ENCODE assay signal across 15 cellular contexts in the genomic region with DNA sequence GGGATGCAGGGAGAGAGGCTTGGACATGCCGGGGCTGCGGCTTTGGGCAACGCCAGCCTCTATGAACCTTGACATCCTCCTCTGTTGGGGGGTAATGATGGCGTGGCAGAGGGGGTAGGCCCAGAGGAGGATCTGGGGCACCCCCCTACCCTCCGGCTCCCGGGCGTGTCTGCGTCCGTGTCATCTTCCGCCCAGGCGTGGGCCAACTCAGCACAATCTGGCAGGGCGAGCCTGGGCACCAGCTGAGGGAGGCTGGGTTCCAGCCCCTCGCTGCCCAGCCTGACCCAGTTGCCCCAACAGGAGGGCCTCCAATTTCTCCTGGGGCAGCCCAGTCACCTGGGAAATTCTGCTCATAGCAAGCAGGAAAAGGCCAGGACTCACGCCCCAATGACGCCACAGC.
DNase-seq lines count a peak whose midpoint lies in the region; ATAC-seq and TF ChIP-seq lines count a peak whose summit lies in the region.
"Had no signal": no experiment of that assay in that cellular context is flagged by ENCODE, and none has a peak within 500 bp of the region (broad histone marks: within the 10 kb centered on the region; RNA-seq: fewer than 3 reads in every experiment).

No MANE protein-coding gene starts in this region.

- peaks cover 22% of the 10 kb centered on the region for H3K4me1 Mint-ChIP-seq in activated CD4-positive, alpha-beta T cell treated with anti-CD3 and anti-CD28 coated beads for 36 hours

- intact Hi-C loops in sciatic nerve (cut with DNase I): loop anchor here (5.0 kb wide), 1 partner anchor 110 kb away; the partner anchor contains the start of gene CSNK1A1
- intact Hi-C loops in activated CD4-positive, alpha-beta T cell treated with anti-CD3 and anti-CD28 coated beads for 36 hours (cut with DNase I, micrococcal nuclease): loop anchor here (1.0 to 2.0 kb wide), 2 partner anchors 122 to 177 kb away; no protein-coding TSS in a partner anchor

- H3K27ac ChIP-seq in VCaP: peak overlapping the region; percentile 60; the same call in 1 of the 2 replicates
- peak overlapping the region; percentile 97 for H3K27ac ChIP-seq in foreskin keratinocyte

- POLR2A ChIA-PET in activated CD4-positive, alpha-beta T cell treated with anti-CD3 and anti-CD28 coated beads for 36 hours (lab: Charles Lee): interaction anchor here (1.2 kb wide), 1 partner anchor 110 kb away, joined by 4 read pairs; the partner anchor contains the start of gene CSNK1A1

- no peaks in the 10 kb centered on the region for H3K27me3 ChIP-seq in foreskin keratinocyte
- H3K27me3 ChIP-seq: dorsolateral prefrontal cortex, esophagus muscularis mucosa had no signal

- no peaks in the 10 kb centered on the region for H3K27me3 Mint-ChIP-seq in activated CD4-positive, alpha-beta T cell treated with anti-CD3 and anti-CD28 coated beads for 36 hours
- H3K27me3 Mint-ChIP-seq: CD4-positive, alpha-beta T cell had no signal

- peaks cover 31% of the 10 kb centered on the region for H3K4me1 ChIP-seq in foreskin keratinocyte

- H3K36me3 Mint-ChIP-seq in activated CD4-positive, alpha-beta T cell treated with anti-CD3 and anti-CD28 coated beads for 36 hours (ENCODE audit: low read depth): no peaks in the 10 kb centered on the region
- H3K36me3 Mint-ChIP-seq: mesothelial cell of epicardium had no signal

- DNase-seq in Daoy (ENCODE audit: low read depth) (peak; percentile 8), foreskin keratinocyte (peak; percentile 88 to 91), sciatic nerve (ENCODE audit: low spot score) (no peak), NOMO-1 (lab: John Stamatoyannopoulos, UW; ENCODE audit: unreplicated experiment in 2 of 2) (no peak), dedifferentiated amniotic fluid mesenchymal stem cell (ENCODE audit: extremely low spot score) (no peak)
- no peak for DNase-seq in activated CD4-positive, alpha-beta T cell treated with anti-CD3 and anti-CD28 coated beads for 36 hours
- DNase-seq: GF-D8, NCI-H187 treated with DMSO at 0.1 percent for 48 hours had no signal

- H3K9me3 Mint-ChIP-seq in activated CD4-positive, alpha-beta T cell treated with anti-CD3 and anti-CD28 coated beads for 36 hours (ENCODE audit: low read depth): no peaks in the 10 kb centered on the region
- H3K9me3 Mint-ChIP-seq: CD4-positive, alpha-beta T cell; mesothelial cell of epicardium; nephron had no signal

- no peak overlapping the region for H3K4me3 Mint-ChIP-seq in activated CD4-positive, alpha-beta T cell treated with anti-CD3 and anti-CD28 coated beads for 36 hours
- H3K4me3 Mint-ChIP-seq: CD4-positive, alpha-beta T cell; mesothelial cell of epicardium; nephron had no signal

- CTCF ChIA-PET in activated CD4-positive, alpha-beta T cell treated with anti-CD3 and anti-CD28 coated beads for 36 hours (lab: Charles Lee): interaction anchor here (0.5 to 3.3 kb wide), 22 partner anchors 9 to 696 kb away, joined by 3 to 17 read pairs (median 3); no protein-coding TSS in a partner anchor

- ATAC-seq in foreskin keratinocyte (peak; percentile 37), sciatic nerve (peak; percentile 29), HG03045 (IDR thresholded peaks at IDR 0.05; ENCODE audit: unreplicated experiment) (no peak)
- no peak for ATAC-seq in activated CD4-positive, alpha-beta T cell treated with anti-CD3 and anti-CD28 coated beads for 36 hours

- no peak overlapping the region for H3K27ac Mint-ChIP-seq in activated CD4-positive, alpha-beta T cell treated with anti-CD3 and anti-CD28 coated beads for 36 hours
- H3K27ac Mint-ChIP-seq: CD4-positive, alpha-beta T cell had no signal

- no peak for TF ChIP-seq CTCF in VCaP (conservative IDR thresholded peaks at IDR 0.05)
- no peak for TF ChIP-seq CTCF in foreskin keratinocyte (conservative IDR thresholded peaks at IDR 0.05)

Comparison
In these comparisons a context has a peak if more than half of its experiments do, and no peak if none do; other contexts are left out.
1. DNase-seq: peak in Daoy (single experiment) and foreskin keratinocyte (2 of 2); none in sciatic nerve (single experiment), NOMO-1 (0 of 2), dedifferentiated amniotic fluid mesenchymal stem cell (single experiment) and activated CD4-positive, alpha-beta T cell treated with anti-CD3 and anti-CD28 coated beads for 36 hours (single experiment).
2. ATAC-seq: peak in foreskin keratinocyte (single experiment) and sciatic nerve (single experiment); none in activated CD4-positive, alpha-beta T cell treated with anti-CD3 and anti-CD28 coated beads for 36 hours (single experiment) and HG03045 (single experiment).